In the genomic region with DNA sequence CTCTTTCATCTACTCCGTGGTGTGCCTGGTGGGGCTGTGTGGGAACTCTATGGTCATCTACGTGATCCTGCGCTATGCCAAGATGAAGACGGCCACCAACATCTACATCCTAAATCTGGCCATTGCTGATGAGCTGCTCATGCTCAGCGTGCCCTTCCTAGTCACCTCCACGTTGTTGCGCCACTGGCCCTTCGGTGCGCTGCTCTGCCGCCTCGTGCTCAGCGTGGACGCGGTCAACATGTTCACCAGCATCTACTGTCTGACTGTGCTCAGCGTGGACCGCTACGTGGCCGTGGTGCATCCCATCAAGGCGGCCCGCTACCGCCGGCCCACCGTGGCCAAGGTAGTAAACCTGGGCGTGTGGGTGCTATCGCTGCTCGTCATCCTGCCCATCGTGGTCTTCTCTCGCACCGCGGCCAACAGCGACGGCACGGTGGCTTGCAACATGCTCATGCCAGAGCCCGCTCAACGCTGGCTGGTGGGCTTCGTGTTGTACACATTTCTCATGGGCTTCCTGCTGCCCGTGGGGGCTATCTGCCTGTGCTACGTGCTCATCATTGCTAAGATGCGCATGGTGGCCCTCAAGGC, we compare ENCODE assay signal across 10 cellular contexts. TPM values are rescaled to one million over a fixed set of nuclear protein-coding genes. Genes with fewer than 3 reads are reported as not detected.
A peak's percentile ranks its signal among the peaks of the same experiment; 100 is the strongest.
DNase-seq lines count a peak whose midpoint lies in the region; ATAC-seq and TF ChIP-seq lines count a peak whose summit lies in the region.
"Had no signal": no experiment of that assay in that cellular context is flagged by ENCODE, and none has a peak within 500 bp of the region (broad histone marks: within the 10 kb centered on the region; RNA-seq: fewer than 3 reads in every experiment).

No MANE protein-coding gene starts in this region.

- in situ Hi-C loops in brain microvascular endothelial cell (cut with HindIII; ENCODE audit: low pct_ligation_motif_present, low sequenced_read_pairs) = no loop called here

- ATAC-seq in HG03108 (IDR thresholded peaks at IDR 0.05; ENCODE audit: unreplicated experiment) = no peak
- ATAC-seq in HG03439 (IDR thresholded peaks at IDR 0.05; ENCODE audit: unreplicated experiment) = no peak

- H2AFZ ChIP-seq in smooth muscle cell (ENCODE audit: low read depth) = peak overlapping the region; percentile 48

- H4K20me1 ChIP-seq in smooth muscle cell (ENCODE audit: low read depth) = no peaks in the 10 kb centered on the region

- 33% methylated on average over 39 of the region's 39 CpGs for WGBS in smooth muscle cell (ENCODE audit: low lambda C conversion rate)

- H3K4me3 Mint-ChIP-seq in HFFc6 = peak overlapping the region; percentile 98

- H3K79me2 ChIP-seq in smooth muscle cell (ENCODE audit: low read depth) = peaks cover 18% of the 10 kb centered on the region

- H3K4me1 ChIP-seq in smooth muscle cell (ENCODE audit: low read depth) = peaks cover 10% of the 10 kb centered on the region

- H3K9me3 ChIP-seq in smooth muscle cell (replicated peaks; ENCODE audit: low read depth) = no peaks in the 10 kb centered on the region

- no peak for TF ChIP-seq CTCF in HFFc6 (IDR thresholded peaks at IDR 0.05)
- no peak for TF ChIP-seq CTCF in brain microvascular endothelial cell (IDR thresholded peaks at IDR 0.05; ENCODE audit: low read depth, low read length, missing control alignments)
- no peak for TF ChIP-seq CTCF in smooth muscle cell (IDR thresholded peaks at IDR 0.05; ENCODE audit: borderline replicate concordance, insufficient read depth, poor library complexity, severe bottlenecking)

- peaks cover 61% of the 10 kb centered on the region for H3K4me1 Mint-ChIP-seq in HFFc6 (ENCODE audit: low read depth)

- H3K36me3 Mint-ChIP-seq in HFFc6 (ENCODE audit: low read depth) = peaks cover 63% of the 10 kb centered on the region

- peaks cover 5% of the 10 kb centered on the region for H3K27me3 Mint-ChIP-seq in HFFc6 (ENCODE audit: insufficient read depth)

- peak overlapping the region; percentile 98 for H3K27ac Mint-ChIP-seq in HFFc6

- H3K9me3 Mint-ChIP-seq in HFFc6 = peaks cover 4% of the 10 kb centered on the region

- H3K27ac ChIP-seq in brain microvascular endothelial cell = no peak overlapping the region
- no peak overlapping the region for H3K27ac ChIP-seq in smooth muscle cell (ENCODE audit: low read depth)

- no peaks in the 10 kb centered on the region for H3F3A ChIP-seq in smooth muscle cell (ENCODE audit: low read depth)

- H3K4me2 ChIP-seq in smooth muscle cell = peak overlapping the region; percentile 96

- H3K36me3 ChIP-seq in brain microvascular endothelial cell (replicated peaks) (no peaks in the 10 kb centered on the region), smooth muscle cell (ENCODE audit: low read depth) (no peaks in the 10 kb centered on the region)

- peaks cover 26% of the 10 kb centered on the region for H3K27me3 ChIP-seq in brain microvascular endothelial cell (replicated peaks)
- H3K27me3 ChIP-seq in smooth muscle cell (ENCODE audit: low read depth) = peaks cover 11% of the 10 kb centered on the region

- no peak overlapping the region for H3K9ac ChIP-seq in smooth muscle cell (ENCODE audit: low read depth)

- H3K4me3 ChIP-seq in brain microvascular endothelial cell (ENCODE audit: low read depth, low read length) (peak overlapping the region; percentile 22), smooth muscle cell (peak overlapping the region; percentile 65)

- DNase-seq in HFFc6 (peak; percentile 53), brain microvascular endothelial cell (no peak), islet precursor cell (peak; percentile 52), smooth muscle cell (lab: John Stamatoyannopoulos, UW; ENCODE audit: unreplicated experiment) (no peak), D341Med (ENCODE audit: low spot score) (no peak), NCI-H1092 treated with DMSO at 0.1 percent for 48 hours (lab: John Stamatoyannopoulos, UW) (no peak)
- DNase-seq: MV-4-11 had no signal

RNA-seq across cellular contexts. Expression of a gene that starts 2.0 kb away (rescaled TPM):
- 100 to 1,000 TPM; 106 to 209 (median 120) TPM for total RNA-seq in HFFc6 (2021; fragmentation: NEBNext Ultra II Directional; extraction: Animal tissue kit (Norgen Biotek cat#: 25700))
- total RNA-seq in smooth muscle cell = 11.3 and 11.5 TPM in 2 replicates
- polyA plus RNA-seq in smooth muscle cell = 12.3 and 12.6 TPM in 2 replicates

RNA-seq across cellular contexts. Expression of a gene that starts 46.2 kb away (rescaled TPM):
- under 1 TPM in 2 of 6 experiments, not detected in 4; 0.08 to 0.12 TPM for total RNA-seq in HFFc6 (2021; fragmentation: NEBNext Ultra II Directional; extraction: Animal tissue kit (Norgen Biotek cat#: 25700))
- total RNA-seq in smooth muscle cell = 12.0 and 13.0 TPM in 2 replicates
- 15.6 and 23.8 TPM in 2 replicates for polyA plus RNA-seq in smooth muscle cell
- total RNA-seq: bronchial epithelial cell had no signal

Comparison
In these comparisons a context has a peak if more than half of its experiments do, and no peak if none do; other contexts are left out.
1. DNase-seq: peak in HFFc6 (single experiment) and islet precursor cell (single experiment); none in brain microvascular endothelial cell (single experiment), smooth muscle cell (single experiment), D341Med (single experiment) and NCI-H1092 treated with DMSO at 0.1 percent for 48 hours (single experiment).
2. RNA of a gene that starts 46.2 kb away (total RNA-seq): 12.0 to 13.0 TPM in smooth muscle cell; 0.08 to 0.12 TPM in HFFc6; every median in the first group is over 10 times any median in the second.